In the genomic region with DNA sequence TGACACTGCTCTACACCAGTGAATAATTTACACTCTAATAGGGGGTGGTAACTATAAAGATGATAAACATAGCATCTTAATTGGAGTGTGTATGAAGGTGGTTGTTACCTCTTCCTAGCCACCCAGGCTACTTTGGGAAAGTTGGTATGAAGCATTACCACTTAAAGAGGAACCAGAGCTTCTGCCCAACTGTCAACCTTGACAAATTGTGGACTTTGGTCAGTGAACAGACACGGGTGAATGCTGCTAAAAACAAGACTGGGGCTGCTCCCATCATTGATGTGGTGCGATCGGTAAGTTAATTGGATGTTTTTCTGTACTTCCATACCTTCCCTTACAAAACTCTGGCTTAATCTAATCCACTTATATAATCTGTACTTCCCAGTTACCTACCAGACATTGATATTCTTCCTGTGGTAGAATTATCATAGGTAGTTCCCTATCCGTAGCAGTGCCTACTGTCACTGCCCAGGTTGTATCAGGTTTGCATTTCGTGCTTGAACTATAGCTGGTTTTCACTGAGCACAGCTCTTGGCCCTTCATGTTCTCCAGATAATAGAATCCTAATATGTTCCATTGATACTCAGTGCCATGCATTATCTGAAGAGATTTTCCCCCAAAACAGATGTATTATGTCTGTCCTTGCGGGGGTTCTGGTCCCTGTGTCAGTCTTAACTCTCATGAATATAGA, we compare ENCODE assay signal across 11 cellular contexts. TPM values are rescaled to one million over a fixed set of nuclear protein-coding genes. Genes with fewer than 3 reads are reported as not detected.
DNase-seq lines count a peak whose midpoint lies in the region; ATAC-seq and TF ChIP-seq lines count a peak whose summit lies in the region.
"Had no signal": no experiment of that assay in that cellular context is flagged by ENCODE, and none has a peak within 500 bp of the region (broad histone marks: within the 10 kb centered on the region; RNA-seq: fewer than 3 reads in every experiment).

No MANE protein-coding gene starts in this region.

- H3K9me3 Mint-ChIP-seq in WTC11, result peaks cover 8% of the 10 kb centered on the region
- H3K9me3 Mint-ChIP-seq in stimulated activated effector memory CD8-positive, alpha-beta T cell treated with anti-CD3 and anti-CD28 coated beads, Interleukin-12 subunit alpha, Interleukin-12 subunit beta, amount 100 ng/mL, for 72 hours, result no peaks in the 10 kb centered on the region

- peak overlapping the region; percentile 99 for H3K4me3 ChIP-seq in fibroblast of the aortic adventitia (ENCODE audit: low read depth, low read length)

- CTCF ChIA-PET in WTC11 (lab: Charles Lee), result no interaction called here

- H3K36me3 Mint-ChIP-seq in WTC11, result peaks cover 52% of the 10 kb centered on the region
- H3K36me3 Mint-ChIP-seq in stimulated activated effector memory CD8-positive, alpha-beta T cell treated with anti-CD3 and anti-CD28 coated beads, Interleukin-12 subunit alpha, Interleukin-12 subunit beta, amount 100 ng/mL, for 72 hours, result peaks cover 85% of the 10 kb centered on the region

- H3K4me3 Mint-ChIP-seq in WTC11, result peak overlapping the region; percentile 88
- H3K4me3 Mint-ChIP-seq in stimulated activated effector memory CD8-positive, alpha-beta T cell treated with anti-CD3 and anti-CD28 coated beads, Interleukin-12 subunit alpha, Interleukin-12 subunit beta, amount 100 ng/mL, for 72 hours, result peak overlapping the region; percentile 88

- no peak for ATAC-seq in WTC11
- no peak for ATAC-seq in stimulated activated effector memory CD8-positive, alpha-beta T cell treated with anti-CD3 and anti-CD28 coated beads, Interleukin-12 subunit alpha, Interleukin-12 subunit beta, amount 100 ng/mL, for 72 hours
- ATAC-seq in HG03457 (IDR thresholded peaks at IDR 0.05; ENCODE audit: unreplicated experiment), result no peak

- POLR2A ChIA-PET in WTC11 (lab: Charles Lee), result no interaction called here

- H3K27ac Mint-ChIP-seq in WTC11, result peak overlapping the region; percentile 95
- H3K27ac Mint-ChIP-seq in stimulated activated effector memory CD8-positive, alpha-beta T cell treated with anti-CD3 and anti-CD28 coated beads, Interleukin-12 subunit alpha, Interleukin-12 subunit beta, amount 100 ng/mL, for 72 hours, result peak overlapping the region; percentile 98

- H3K27me3 Mint-ChIP-seq in WTC11 (ENCODE audit: low read depth), result no peaks in the 10 kb centered on the region

- peak; percentile 53 for DNase-seq in activated CD8-positive, alpha-beta memory T cell treated with anti-CD3 and anti-CD28 coated beads for 24 hours
- DNase-seq in activated CD8-positive, alpha-beta memory T cell treated with anti-CD3 and anti-CD28 coated beads, Interleukin-2, amount 50 U/mL, for 48 hours, result no peak
- DNase-seq in WTC11 (ENCODE audit: low spot score) (no peak), fibroblast of the aortic adventitia (ENCODE audit: low read depth) (no peak), NCI-H2081 (lab: John Stamatoyannopoulos, UW) (no peak)
- no peak for DNase-seq in stimulated activated effector memory CD8-positive, alpha-beta T cell treated with anti-CD3 and anti-CD28 coated beads, Interleukin-12 subunit alpha, Interleukin-12 subunit beta, amount 100 ng/mL, for 72 hours (ENCODE audit: low spot score in 2 of 2)
- no peak for DNase-seq in stimulated activated CD4-positive, alpha-beta T cell treated with anti-CD3 and anti-CD28 coated beads, Interleukin-15, amount 100 ng/mL, for 24 hours
- DNase-seq: posterior cingulate gyrus, T1000, uterus had no signal

- H3K4me1 Mint-ChIP-seq in WTC11, result peaks cover 61% of the 10 kb centered on the region
- peaks cover 53% of the 10 kb centered on the region for H3K4me1 Mint-ChIP-seq in stimulated activated effector memory CD8-positive, alpha-beta T cell treated with anti-CD3 and anti-CD28 coated beads, Interleukin-12 subunit alpha, Interleukin-12 subunit beta, amount 100 ng/mL, for 72 hours

- no peak for TF ChIP-seq CTCF in WTC11 (IDR thresholded peaks at IDR 0.05)
- no peak for TF ChIP-seq CTCF in fibroblast of the aortic adventitia (IDR thresholded peaks at IDR 0.05; ENCODE audit: insufficient read depth, low read length)

TF ChIP-seq in WTC11, 78 proteins besides CTCF, POLR2A, EP300 and RAD21:
- TF ChIP-seq TEAD1 (CRISPR knock-in tag; IDR thresholded peaks at IDR 0.05) (no peak), JUN (CRISPR knock-in tag; IDR thresholded peaks at IDR 0.05) (no peak), SMAD3 (CRISPR knock-in tag; IDR thresholded peaks at IDR 0.05; ENCODE audit: borderline replicate concordance) (no peak), MXD4 (CRISPR knock-in tag; IDR thresholded peaks at IDR 0.05; ENCODE audit: borderline replicate concordance) (no peak), RORB (CRISPR knock-in tag; IDR thresholded peaks at IDR 0.05) (no peak)
- TF ChIP-seq, protein P1, sequence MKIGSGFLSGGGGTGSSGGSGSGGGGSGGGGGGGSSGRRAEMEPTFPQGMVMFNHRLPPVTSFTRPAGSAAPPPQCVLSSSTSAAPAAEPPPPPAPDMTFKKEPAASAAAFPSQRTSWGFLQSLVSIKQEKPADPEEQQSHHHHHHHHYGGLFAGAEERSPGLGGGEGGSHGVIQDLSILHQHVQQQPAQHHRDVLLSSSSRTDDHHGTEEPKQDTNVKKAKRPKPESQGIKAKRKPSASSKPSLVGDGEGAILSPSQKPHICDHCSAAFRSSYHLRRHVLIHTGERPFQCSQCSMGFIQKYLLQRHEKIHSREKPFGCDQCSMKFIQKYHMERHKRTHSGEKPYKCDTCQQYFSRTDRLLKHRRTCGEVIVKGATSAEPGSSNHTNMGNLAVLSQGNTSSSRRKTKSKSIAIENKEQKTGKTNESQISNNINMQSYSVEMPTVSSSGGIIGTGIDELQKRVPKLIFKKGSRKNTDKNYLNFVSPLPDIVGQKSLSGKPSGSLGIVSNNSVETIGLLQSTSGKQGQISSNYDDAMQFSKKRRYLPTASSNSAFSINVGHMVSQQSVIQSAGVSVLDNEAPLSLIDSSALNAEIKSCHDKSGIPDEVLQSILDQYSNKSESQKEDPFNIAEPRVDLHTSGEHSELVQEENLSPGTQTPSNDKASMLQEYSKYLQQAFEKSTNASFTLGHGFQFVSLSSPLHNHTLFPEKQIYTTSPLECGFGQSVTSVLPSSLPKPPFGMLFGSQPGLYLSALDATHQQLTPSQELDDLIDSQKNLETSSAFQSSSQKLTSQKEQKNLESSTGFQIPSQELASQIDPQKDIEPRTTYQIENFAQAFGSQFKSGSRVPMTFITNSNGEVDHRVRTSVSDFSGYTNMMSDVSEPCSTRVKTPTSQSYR (CRISPR knock-in tag; IDR thresholded peaks at IDR 0.05), result no peak
- TF ChIP-seq, protein P2, sequence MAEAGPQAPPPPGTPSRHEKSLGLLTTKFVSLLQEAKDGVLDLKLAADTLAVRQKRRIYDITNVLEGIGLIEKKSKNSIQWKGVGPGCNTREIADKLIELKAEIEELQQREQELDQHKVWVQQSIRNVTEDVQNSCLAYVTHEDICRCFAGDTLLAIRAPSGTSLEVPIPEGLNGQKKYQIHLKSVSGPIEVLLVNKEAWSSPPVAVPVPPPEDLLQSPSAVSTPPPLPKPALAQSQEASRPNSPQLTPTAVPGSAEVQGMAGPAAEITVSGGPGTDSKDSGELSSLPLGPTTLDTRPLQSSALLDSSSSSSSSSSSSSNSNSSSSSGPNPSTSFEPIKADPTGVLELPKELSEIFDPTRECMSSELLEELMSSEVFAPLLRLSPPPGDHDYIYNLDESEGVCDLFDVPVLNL (CRISPR knock-in tag; IDR thresholded peaks at IDR 0.05; ENCODE audit: borderline replicate concordance, low read depth), result no peak
- TF ChIP-seq, protein P3, sequence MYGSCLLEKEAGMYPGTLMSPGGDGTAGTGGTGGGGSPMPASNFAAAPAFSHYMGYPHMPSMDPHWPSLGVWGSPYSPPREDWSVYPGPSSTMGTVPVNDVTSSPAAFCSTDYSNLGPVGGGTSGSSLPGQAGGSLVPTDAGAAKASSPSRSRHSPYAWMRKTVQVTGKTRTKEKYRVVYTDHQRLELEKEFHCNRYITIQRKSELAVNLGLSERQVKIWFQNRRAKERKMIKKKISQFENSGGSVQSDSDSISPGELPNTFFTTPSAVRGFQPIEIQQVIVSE (CRISPR knock-in tag; IDR thresholded peaks at IDR 0.05; ENCODE audit: borderline replicate concordance), result no peak
TF ChIP-seq in WTC11: peak in this region for 0.

RNA-seq across cellular contexts. Expression of a gene that starts 2.2 kb away (rescaled TPM):
- total RNA-seq in WTC11 (2021) (1,103 to 1,198 TPM (median 1,179 TPM) in 3 replicates), fibroblast of the aortic adventitia (ENCODE audit: low replicate concordance) (505 and 965 TPM in 2 replicates)

RNA-seq across cellular contexts. Expression of a gene that starts 2.3 kb away (rescaled TPM):
- total RNA-seq in WTC11 (2021) (5.6 to 8.0 TPM (median 7.8 TPM) in 3 replicates), fibroblast of the aortic adventitia (ENCODE audit: low replicate concordance) (4.1 and 5.6 TPM in 2 replicates)
